8 cellular contexts compared by ENCODE assay signal in the genomic region with DNA sequence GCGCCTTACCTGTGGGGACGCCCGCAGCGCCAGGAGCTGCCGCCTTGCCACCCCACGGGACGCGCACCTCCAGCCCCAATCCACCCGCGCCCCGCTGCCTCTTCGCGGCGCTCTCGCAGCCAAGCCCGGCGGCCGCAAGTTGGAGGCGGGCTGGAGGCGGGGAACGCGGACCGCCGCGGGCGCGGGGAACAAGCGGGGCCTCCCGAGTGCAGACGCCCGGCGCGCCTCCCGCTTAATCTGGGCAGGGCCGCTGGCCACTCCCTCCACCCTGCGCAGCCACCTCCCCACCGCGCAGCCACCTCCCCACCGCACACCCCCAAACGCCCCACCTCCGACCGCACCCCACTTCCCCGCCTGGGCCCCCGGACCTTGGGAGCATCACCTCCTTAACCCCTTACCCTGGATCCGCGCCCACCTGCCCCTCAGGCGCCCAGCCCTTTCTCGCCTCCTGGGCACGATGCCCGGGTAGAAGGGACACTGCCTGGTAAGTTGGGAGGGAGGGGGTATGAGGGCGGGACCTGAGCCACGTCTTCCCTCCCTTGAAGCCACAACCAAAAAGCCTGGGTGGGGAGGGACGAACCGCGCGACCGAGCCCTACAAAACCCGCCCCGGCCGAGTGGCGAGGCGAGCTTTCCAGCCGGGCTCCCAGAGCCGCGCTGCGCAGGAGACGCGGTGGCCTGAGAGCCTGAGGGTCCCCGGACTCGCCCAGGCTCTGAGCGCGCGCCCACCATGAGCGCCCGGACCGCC. TPM values are rescaled to one million over a fixed set of nuclear protein-coding genes. Genes with fewer than 3 reads are reported as not detected.
A peak's percentile ranks its signal among the peaks of the same experiment; 100 is the strongest.
DNase-seq lines count a peak whose midpoint lies in the region; ATAC-seq and TF ChIP-seq lines count a peak whose summit lies in the region.

A gene (plus strand): TSS at position 627 of the 747 bp plus-strand sequence. CDS start 103 bp downstream, at position 730.
A gene (minus strand): TSS at position 208 of the 747 bp plus-strand sequence. CDS start 16,722 bp downstream, outside the sequence.

- no peak for TF ChIP-seq CTCF in colonic mucosa (IDR thresholded peaks at IDR 0.05)

- intact Hi-C loops in colonic mucosa (cut with DNase I), result no loop called here

- DNase-seq in AG08395 (ENCODE audit: low spot score), result peak; percentile 17
- peak; percentile 68 for DNase-seq in NCI-H510A treated with DMSO at 0.1 percent for 48 hours (lab: John Stamatoyannopoulos, UW)
- DNase-seq in colonic mucosa, result peak; percentile 50
- peak; percentile 52 to 62 for DNase-seq in memory B cell (ENCODE audit: low spot score in 2 of 2)
- no peak for DNase-seq in effector CD8-positive, alpha-beta T cell (lab: John Stamatoyannopoulos, UW)

- ATAC-seq in GM18499 (IDR thresholded peaks at IDR 0.05; ENCODE audit: insufficient read depth, unreplicated experiment) (peak; percentile 32), HG02759 (IDR thresholded peaks at IDR 0.05; ENCODE audit: unreplicated experiment) (peak; percentile 61), memory B cell (ENCODE audit: low read depth) (peak; percentile 78)

- no peaks in the 10 kb centered on the region for H3K9me3 ChIP-seq in colonic mucosa

- under 1% methylated on average over 76 of the region's 76 CpGs for WGBS in urinary bladder

- H3K27ac ChIP-seq in colonic mucosa (no peak within 1 kb of the TSS), urinary bladder (ENCODE audit: low read depth) (no peak within 1 kb of the TSS)

- H3K4me3 Mint-ChIP-seq in memory B cell, result peak within 1 kb of the TSS; percentile 98

- H3K4me1 Mint-ChIP-seq in memory B cell, result peaks cover 45% of the 10 kb centered on the region

- peak within 1 kb of the TSS; percentile 91 for H3K27ac Mint-ChIP-seq in memory B cell

- H3K36me3 ChIP-seq in colonic mucosa (no peaks in the 10 kb centered on the region), urinary bladder (ENCODE audit: insufficient read depth) (no peaks in the 10 kb centered on the region)

- H3K9ac ChIP-seq in colonic mucosa (ENCODE audit: low read depth in 2 of 2, low read length in 2 of 2), result peak within 1 kb of the TSS; percentile 30 to 65

- peak within 1 kb of the TSS; percentile 44 for H3K4me3 ChIP-seq in colonic mucosa
- H3K4me3 ChIP-seq in urinary bladder (ENCODE audit: low read depth, low read length), result peak within 1 kb of the TSS; percentile 46

- peaks cover 2% of the 10 kb centered on the region for H3K9me3 Mint-ChIP-seq in memory B cell

- peaks cover 12% of the 10 kb centered on the region for H3K36me3 Mint-ChIP-seq in memory B cell

- H3K27me3 ChIP-seq in colonic mucosa, result peaks cover 5% of the 10 kb centered on the region

- H3K4me1 ChIP-seq in colonic mucosa, result no peaks in the 10 kb centered on the region
- H3K4me1 ChIP-seq in urinary bladder (ENCODE audit: insufficient read depth), result no peaks in the 10 kb centered on the region

- no peaks in the 10 kb centered on the region for H3K27me3 Mint-ChIP-seq in memory B cell

RNA-seq across cellular contexts. Expression of the first gene that starts in this region (rescaled TPM):
- under 1 TPM; 0.30 to 0.42 TPM for total RNA-seq in colonic mucosa
- total RNA-seq in urinary bladder, result 0.74 TPM
- polyA plus RNA-seq in urinary bladder, result 1.4 TPM

RNA-seq across cellular contexts. Expression of the second gene that starts in this region (rescaled TPM):
- total RNA-seq in colonic mucosa (under 1 TPM; 0.40 to 0.93 TPM), urinary bladder (0.90 TPM)
- polyA plus RNA-seq in urinary bladder, result 2.3 TPM

Comparison
In these comparisons a context has a peak if more than half of its experiments do, and no peak if none do; other contexts are left out.
1. Peak in DNase-seq, H3K4me3 ChIP-seq and H3K9ac ChIP-seq in colonic mucosa; RNA of the genes that start here not detected or under 1 TPM.